Comparison of ENCODE assay signal across 17 cellular contexts in the genomic region with DNA sequence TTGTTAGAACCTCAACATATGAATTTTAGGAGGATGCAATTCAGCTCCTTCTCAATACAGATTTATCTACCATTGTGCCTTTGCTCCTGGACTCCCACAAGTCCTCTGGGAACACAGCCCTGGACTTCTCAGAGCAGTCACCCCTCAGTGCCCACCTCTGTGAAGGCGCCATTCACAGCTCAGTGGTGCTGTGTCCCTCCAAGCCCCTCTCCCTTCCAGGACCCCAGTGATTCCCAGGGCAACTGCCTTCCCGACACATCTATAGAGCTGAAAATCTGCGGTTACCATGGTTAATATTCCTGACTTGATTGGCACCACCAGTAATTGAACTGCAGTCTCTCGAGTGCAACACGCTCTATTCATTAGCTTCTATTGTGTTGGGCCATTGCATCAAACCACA.
"Had no signal": no experiment of that assay in that cellular context is flagged by ENCODE, and none has a peak within 500 bp of the region (broad histone marks: within the 10 kb centered on the region; RNA-seq: fewer than 3 reads in every experiment).

No MANE protein-coding gene starts in this region.

- H3K4me2 ChIP-seq: smooth muscle cell had no signal

- H3K27ac Mint-ChIP-seq: naive B cell had no signal

- H3K4me3 ChIP-seq: coronary artery, heart left ventricle, smooth muscle cell, suprapubic skin, thyroid gland, upper lobe of left lung, uterus had no signal

- H3K27me3 ChIP-seq: heart left ventricle, suprapubic skin, thyroid gland, upper lobe of left lung, uterus had no signal

- FAIRE-seq: frontal cortex had no signal

- H3K36me3 Mint-ChIP-seq: naive B cell had no signal

- H3K27ac ChIP-seq: coronary artery, heart left ventricle, suprapubic skin, thyroid gland, upper lobe of left lung, uterus had no signal

- H3K4me3 Mint-ChIP-seq: naive B cell had no signal

- DNase-seq: effector CD4-positive, alpha-beta T cell; heart left ventricle; hippocampal formation; kidney glomerular epithelial cell; mesendoderm; naive B cell; posterior cingulate gyrus; right cardiac atrium; stimulated activated CD4-positive, alpha-beta T cell treated with anti-CD3 and anti-CD28 coated beads, Interleukin-2, amount 100 ng/mL, for 48 hours; stimulated activated naive CD8-positive, alpha-beta T cell treated with anti-CD3 and anti-CD28 coated beads, Interleukin-15, Interleukin-2, amounts not matched to agents 100 U/mL and 50 U/mL, for 24 hours; thyroid gland; upper lobe of left lung; uterus had no signal

- ATAC-seq: heart left ventricle; right cardiac atrium; stimulated activated naive CD8-positive, alpha-beta T cell treated with anti-CD3 and anti-CD28 coated beads, Interleukin-15, Interleukin-2, amounts not matched to agents 100 U/mL and 50 U/mL, for 24 hours had no signal

- H3K4me1 ChIP-seq: heart left ventricle, suprapubic skin, thyroid gland, upper lobe of left lung, uterus had no signal

- H3K36me3 ChIP-seq: heart left ventricle, suprapubic skin, thyroid gland, upper lobe of left lung, uterus had no signal

- H3K9me3 ChIP-seq: suprapubic skin, thyroid gland, upper lobe of left lung, uterus had no signal
